In the genomic region with DNA sequence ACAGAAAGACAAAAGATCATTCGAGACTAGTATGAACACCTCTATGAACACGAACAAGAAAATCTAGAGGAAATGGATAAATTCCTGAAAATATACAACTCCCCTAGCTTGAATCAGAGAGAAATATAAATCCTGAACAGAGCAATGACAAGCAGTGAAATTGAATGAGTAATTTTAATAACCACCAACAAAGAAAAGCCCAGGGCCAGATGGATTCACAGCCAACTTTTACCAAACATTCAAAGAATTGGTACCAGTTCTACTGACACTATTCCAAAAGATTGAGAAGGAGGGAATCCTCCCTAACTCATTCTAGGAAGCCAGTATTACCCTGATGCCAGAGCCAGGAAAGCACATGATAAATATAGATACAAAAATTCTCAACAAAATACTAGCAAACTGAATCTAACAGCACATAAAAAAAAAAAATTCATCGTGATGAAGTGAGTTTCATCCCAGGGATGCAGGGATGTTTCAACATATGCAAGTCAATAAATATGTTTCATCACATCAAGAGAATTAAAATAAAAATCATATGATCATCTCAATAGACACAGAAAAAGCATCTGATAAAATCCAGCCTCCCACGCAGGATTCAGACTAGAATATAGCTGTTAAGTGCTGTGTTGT, we compare ENCODE assay signal across 19 cellular contexts. TPM values are rescaled to one million over a fixed set of nuclear protein-coding genes. Genes with fewer than 3 reads are reported as not detected.
DNase-seq lines count a peak whose midpoint lies in the region; ATAC-seq lines count a peak whose summit lies in the region.
"Had no signal": no experiment of that assay in that cellular context is flagged by ENCODE, and none has a peak within 500 bp of the region (broad histone marks: within the 10 kb centered on the region; RNA-seq: fewer than 3 reads in every experiment).

No MANE protein-coding gene starts in this region.

- H3K9me3 Mint-ChIP-seq in CD4-positive, CD25-positive, alpha-beta regulatory T cell, result peaks cover 0 to 2% (median 0%) of the 10 kb centered on the region in 7 donors
- peaks cover 9% of the 10 kb centered on the region for H3K9me3 Mint-ChIP-seq in activated CD8-positive, alpha-beta T cell treated with anti-CD3 and anti-CD28 coated beads, Interleukin-2, amount 10 ng/mL, durations not matched to agents 7 days and 5 days (ENCODE audit: insufficient read depth)
- no peaks in the 10 kb centered on the region for H3K9me3 Mint-ChIP-seq in naive B cell
- H3K9me3 Mint-ChIP-seq: neural progenitor cell had no signal

- H3K4me3 Mint-ChIP-seq in CD4-positive, CD25-positive, alpha-beta regulatory T cell, result peak overlapping the region; percentile 72 to 91 (median 78)
- H3K4me3 Mint-ChIP-seq in activated CD8-positive, alpha-beta T cell treated with anti-CD3 and anti-CD28 coated beads, Interleukin-2, amount 10 ng/mL, durations not matched to agents 7 days and 5 days, result peak overlapping the region; percentile 81
- H3K4me3 Mint-ChIP-seq in naive B cell, result peak overlapping the region in 6 of 8 donors; percentile 14 to 82 (median 52)
- H3K4me3 Mint-ChIP-seq: neural progenitor cell had no signal

- peaks cover 41% of the 10 kb centered on the region for H3K4me1 ChIP-seq in CD4-positive, CD25-positive, alpha-beta regulatory T cell (ENCODE audit: control insufficient read depth, insufficient read depth, low read length, poor library complexity, severe bottlenecking)
- H3K4me1 ChIP-seq: ascending aorta, neural progenitor cell, right lobe of liver, tibial nerve had no signal

- no peaks in the 10 kb centered on the region for H3K27me3 Mint-ChIP-seq in CD4-positive, CD25-positive, alpha-beta regulatory T cell
- no peaks in the 10 kb centered on the region for H3K27me3 Mint-ChIP-seq in activated CD8-positive, alpha-beta T cell treated with anti-CD3 and anti-CD28 coated beads, Interleukin-2, amount 10 ng/mL, durations not matched to agents 7 days and 5 days (ENCODE audit: low read depth)
- H3K27me3 Mint-ChIP-seq in naive B cell, result no peaks in the 10 kb centered on the region

- peak overlapping the region; percentile 78 for H3K4me3 ChIP-seq in CD4-positive, CD25-positive, alpha-beta regulatory T cell (ENCODE audit: low read depth, low read length)
- H3K4me3 ChIP-seq: ascending aorta, coronary artery, neural progenitor cell, right lobe of liver, tibial nerve had no signal

- POLR2A ChIA-PET in activated CD8-positive, alpha-beta T cell treated with anti-CD3 and anti-CD28 coated beads, Interleukin-2, amount 10 ng/mL, durations not matched to agents 7 days and 5 days (lab: Charles Lee), result interaction anchor here (0.6 to 4.5 kb wide), 7 partner anchors 15 to 1485 kb away, joined by 4 to 60 read pairs (median 11); partner anchors contain the start of gene PTGER4

- H3K27ac Mint-ChIP-seq in CD4-positive, CD25-positive, alpha-beta regulatory T cell, result peak overlapping the region; percentile 86 to 97 (median 90)
- H3K27ac Mint-ChIP-seq in activated CD8-positive, alpha-beta T cell treated with anti-CD3 and anti-CD28 coated beads, Interleukin-2, amount 10 ng/mL, durations not matched to agents 7 days and 5 days, result peak overlapping the region; percentile 90
- peak overlapping the region in 5 of 6 donors; percentile 3 to 67 (median 55) for H3K27ac Mint-ChIP-seq in naive B cell
- H3K27ac Mint-ChIP-seq: neural progenitor cell had no signal

- no peaks in the 10 kb centered on the region for H3K36me3 Mint-ChIP-seq in CD4-positive, CD25-positive, alpha-beta regulatory T cell
- peaks cover 19% of the 10 kb centered on the region for H3K36me3 Mint-ChIP-seq in activated CD8-positive, alpha-beta T cell treated with anti-CD3 and anti-CD28 coated beads, Interleukin-2, amount 10 ng/mL, durations not matched to agents 7 days and 5 days (ENCODE audit: low read depth)
- H3K36me3 Mint-ChIP-seq in naive B cell, result no peaks in the 10 kb centered on the region
- H3K36me3 Mint-ChIP-seq: neural progenitor cell had no signal

- no peak for ATAC-seq in CD4-positive, CD25-positive, alpha-beta regulatory T cell (ENCODE audit: low read depth in 2 of 2)
- ATAC-seq in activated CD8-positive, alpha-beta T cell treated with anti-CD3 and anti-CD28 coated beads, Interleukin-2, amount 10 ng/mL, durations not matched to agents 7 days and 5 days, result no peak
- no peak for ATAC-seq in naive B cell (ENCODE audit: low read depth in 2 of 2)
- ATAC-seq: right lobe of liver had no signal

- H3K9me3 ChIP-seq in CD4-positive, CD25-positive, alpha-beta regulatory T cell (ENCODE audit: control insufficient read depth in 2 of 2, low read length in 2 of 2), result no peaks in the 10 kb centered on the region
- H3K9me3 ChIP-seq: ascending aorta, right lobe of liver, tibial nerve had no signal

- peak overlapping the region; percentile 58 for H3K27ac ChIP-seq in CD4-positive, CD25-positive, alpha-beta regulatory T cell (ENCODE audit: insufficient read depth, low read length, poor library complexity, severe bottlenecking)
- H3K27ac ChIP-seq: ascending aorta, C4-2B, coronary artery, neural progenitor cell, right lobe of liver, tibial nerve, VCaP had no signal

- no peaks in the 10 kb centered on the region for H3K36me3 ChIP-seq in CD4-positive, CD25-positive, alpha-beta regulatory T cell (ENCODE audit: control insufficient read depth, insufficient read depth, low read length)
- H3K36me3 ChIP-seq: ascending aorta, neural progenitor cell, right lobe of liver, tibial nerve had no signal

- H3K27me3 ChIP-seq in CD4-positive, CD25-positive, alpha-beta regulatory T cell (ENCODE audit: control insufficient read depth, insufficient read depth, low read length), result no peaks in the 10 kb centered on the region
- H3K27me3 ChIP-seq: ascending aorta, neural progenitor cell, right lobe of liver, tibial nerve had no signal

- no peak for DNase-seq in CD4-positive, CD25-positive, alpha-beta regulatory T cell
- DNase-seq in EH (ENCODE audit: low read depth) (peak; percentile 42), naive B cell (no peak), putamen (ENCODE audit: low spot score) (no peak), RPMI8226 (no peak)
- DNase-seq in activated CD8-positive, alpha-beta T cell treated with anti-CD3 and anti-CD28 coated beads, Interleukin-2, amount 10 ng/mL, durations not matched to agents 7 days and 5 days, result no peak
- no peak for DNase-seq in stimulated activated naive CD4-positive, alpha-beta T cell treated with Interleukin-2 at 50 U/mL for 16 hours (lab: John Stamatoyannopoulos, UW)
- DNase-seq: activated CD8-positive, alpha-beta memory T cell treated with anti-CD3 and anti-CD28 coated beads, Interleukin-2, amount 50 U/mL, for 4 hours; NCI-H1436; NCI-H345; right lobe of liver; stimulated activated CD4-positive, alpha-beta T cell treated with anti-CD3 and anti-CD28 coated beads, Interleukin-2, amount 100 ng/mL, for 48 hours; stimulated activated CD8-positive, alpha-beta memory T cell treated with anti-CD3 and anti-CD28 coated beads, Interleukin-4, amount 100 ng/mL, for 48 hours had no signal

- CTCF ChIA-PET in activated CD8-positive, alpha-beta T cell treated with anti-CD3 and anti-CD28 coated beads, Interleukin-2, amount 10 ng/mL, durations not matched to agents 7 days and 5 days (lab: Charles Lee), result interaction anchor here (0.6 to 4.9 kb wide), 7 partner anchors 16 to 509 kb away, joined by 3 to 34 read pairs (median 4); partner anchors contain the start of gene PTGER4

- H3K4me1 Mint-ChIP-seq in CD4-positive, CD25-positive, alpha-beta regulatory T cell, result peaks cover 43 to 64% (median 49%) of the 10 kb centered on the region in 4 donors
- H3K4me1 Mint-ChIP-seq in activated CD8-positive, alpha-beta T cell treated with anti-CD3 and anti-CD28 coated beads, Interleukin-2, amount 10 ng/mL, durations not matched to agents 7 days and 5 days (ENCODE audit: low read depth), result peaks cover 78% of the 10 kb centered on the region
- H3K4me1 Mint-ChIP-seq in naive B cell, result peaks cover 28 to 44% (median 32%) of the 10 kb centered on the region in 3 donors

RNA-seq across cellular contexts. Expression of gene PTGER4, which starts 25.2 kb away (rescaled TPM):
- 343 TPM for total RNA-seq in CD4-positive, CD25-positive, alpha-beta regulatory T cell
- 10 to 100 TPM; 17.2 to 37.6 (median 24.3) TPM for polyA plus RNA-seq in CD4-positive, CD25-positive, alpha-beta regulatory T cell
- 10 to 100 TPM; 45.8 to 50.8 TPM for total RNA-seq in activated CD8-positive, alpha-beta T cell treated with anti-CD3 and anti-CD28 coated beads, Interleukin-2, amount 10 ng/mL, durations not matched to agents 7 days and 5 days
- polyA plus RNA-seq in naive B cell (ENCODE audit: low read depth in 6 of 6), result 10 to 100 TPM; 21.4 to 66.3 (median 38.7) TPM
